Comparison of ENCODE assay signal across 18 cellular contexts in the genomic region with DNA sequence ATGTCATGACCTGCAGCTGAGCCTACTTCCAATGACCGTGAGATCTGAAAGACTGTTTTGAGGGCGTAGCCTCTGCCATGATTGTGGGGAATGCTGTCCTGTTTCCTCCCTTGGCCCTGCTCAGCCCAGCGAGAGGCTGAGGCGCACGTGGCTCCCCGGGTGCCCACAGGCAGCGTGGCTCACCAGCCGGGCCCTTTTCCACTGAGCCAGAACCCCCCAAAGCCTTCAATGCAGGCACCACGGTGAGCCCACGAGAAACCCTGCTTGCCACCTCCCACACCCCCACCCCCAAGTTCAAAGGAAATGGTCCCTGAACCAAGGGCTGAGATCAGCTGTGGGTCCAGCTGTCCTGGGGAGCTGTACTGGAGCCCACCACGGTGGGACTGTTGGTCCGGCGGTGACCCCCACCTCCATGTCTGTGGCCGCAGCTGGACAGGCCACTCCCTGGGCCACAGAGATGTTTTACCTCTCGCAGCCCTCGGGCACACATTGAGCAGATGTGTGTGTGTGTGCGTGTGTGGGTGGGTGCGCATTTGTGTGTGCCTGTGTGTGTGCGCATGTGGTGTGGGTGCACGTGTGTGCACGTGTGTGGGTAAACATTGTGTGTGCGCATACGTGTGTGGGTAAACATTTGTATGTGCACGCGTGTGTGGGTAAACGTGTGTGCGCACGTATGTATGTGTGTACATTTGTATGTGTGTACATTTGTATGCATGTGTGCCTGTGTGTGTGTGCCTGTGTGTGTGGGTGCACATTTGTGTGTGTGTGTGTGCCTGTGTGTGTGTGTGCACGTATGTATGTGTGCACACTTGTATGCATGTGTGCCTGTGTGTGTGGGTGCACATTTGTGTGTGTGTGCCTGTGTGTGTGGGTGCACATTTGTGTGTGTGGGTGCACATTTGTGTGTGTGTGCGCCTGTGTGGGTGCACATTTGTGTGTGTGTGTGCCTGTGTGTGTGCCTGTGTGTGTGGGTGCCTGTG.
"Had no signal": no experiment of that assay in that cellular context is flagged by ENCODE, and none has a peak within 500 bp of the region (broad histone marks: within the 10 kb centered on the region; RNA-seq: fewer than 3 reads in every experiment).

No MANE protein-coding gene starts in this region.

- H3K27me3 ChIP-seq: pancreas had no signal

- DNase-seq: activated CD8-positive, alpha-beta T cell treated with anti-CD3 and anti-CD28 coated beads for 36 hours; activated naive CD8-positive, alpha-beta T cell treated with anti-CD3 and anti-CD28 coated beads, Interleukin-2, amount 10 ng/mL, durations not matched to agents 7 days and 5 days; effector CD4-positive, alpha-beta T cell; esophagus squamous epithelium; hypothalamus; kidney glomerular epithelial cell; left ventricle myocardium superior; mesendoderm; stimulated activated CD4-positive, alpha-beta T cell treated with anti-CD3 and anti-CD28 coated beads, Interleukin-4, amount 100 ng/mL, for 1 hour; stimulated activated naive CD8-positive, alpha-beta T cell treated with anti-CD3 and anti-CD28 coated beads, Interleukin-15, Interleukin-2, amounts not matched to agents 100 U/mL and 50 U/mL, for 24 hours; transverse colon had no signal

- H3K27me3 Mint-ChIP-seq: brain; central memory CD8-positive, alpha-beta T cell had no signal

- H3K4me3 Mint-ChIP-seq: activated CD8-positive, alpha-beta T cell treated with anti-CD3 and anti-CD28 coated beads for 36 hours; activated naive CD8-positive, alpha-beta T cell treated with anti-CD3 and anti-CD28 coated beads, Interleukin-2, amount 10 ng/mL, durations not matched to agents 7 days and 5 days; activated T-helper 1 cell treated with anti-CD3 and anti-CD28 coated beads, Interleukin-12 subunit alpha, Interleukin-12 subunit beta, Interleukin-2, Interleukin-4 antibody, amounts not matched to agents 30 ng/mL and 10 ng/mL and 1 ng/mL, durations not matched to agents 14 hours and 24 hours and 36 hours; brain; central memory CD8-positive, alpha-beta T cell; nephron had no signal

- H3K27ac ChIP-seq: coronary artery, esophagus squamous epithelium, pancreas, transverse colon had no signal

- H3K27ac Mint-ChIP-seq: activated CD8-positive, alpha-beta T cell treated with anti-CD3 and anti-CD28 coated beads for 36 hours; activated naive CD8-positive, alpha-beta T cell treated with anti-CD3 and anti-CD28 coated beads, Interleukin-2, amount 10 ng/mL, durations not matched to agents 7 days and 5 days; activated T-helper 1 cell treated with anti-CD3 and anti-CD28 coated beads, Interleukin-12 subunit alpha, Interleukin-12 subunit beta, Interleukin-2, Interleukin-4 antibody, amounts not matched to agents 30 ng/mL and 10 ng/mL and 1 ng/mL, durations not matched to agents 14 hours and 24 hours and 36 hours had no signal

- H3K4me3 ChIP-seq: coronary artery, esophagus squamous epithelium, pancreas, transverse colon had no signal

- H3K9me3 Mint-ChIP-seq: activated CD8-positive, alpha-beta T cell treated with anti-CD3 and anti-CD28 coated beads for 36 hours; activated naive CD8-positive, alpha-beta T cell treated with anti-CD3 and anti-CD28 coated beads, Interleukin-2, amount 10 ng/mL, durations not matched to agents 7 days and 5 days; activated T-helper 1 cell treated with anti-CD3 and anti-CD28 coated beads, Interleukin-12 subunit alpha, Interleukin-12 subunit beta, Interleukin-2, Interleukin-4 antibody, amounts not matched to agents 30 ng/mL and 10 ng/mL and 1 ng/mL, durations not matched to agents 14 hours and 24 hours and 36 hours; brain; central memory CD8-positive, alpha-beta T cell; nephron had no signal

- ATAC-seq: activated CD8-positive, alpha-beta T cell treated with anti-CD3 and anti-CD28 coated beads for 36 hours; left ventricle myocardium superior; pancreas; stimulated activated naive CD8-positive, alpha-beta T cell treated with anti-CD3 and anti-CD28 coated beads, Interleukin-15, Interleukin-2, amounts not matched to agents 100 U/mL and 50 U/mL, for 24 hours had no signal

- FAIRE-seq: endothelial cell of umbilical vein, pancreas had no signal

- H3K9me3 ChIP-seq: esophagus squamous epithelium, pancreas, transverse colon had no signal
